ENCODE assay signal across 20 cellular contexts in genomic region chr4:185870437-185870836, GRCh38.
"Had no signal": no experiment of that assay in that cellular context is flagged by ENCODE, and none has a peak within 500 bp of the region (broad histone marks: within the 10 kb centered on the region; RNA-seq: fewer than 3 reads in every experiment).

No MANE protein-coding gene starts in this region.

- H3K27ac ChIP-seq: dorsolateral prefrontal cortex, spleen, testis, transverse colon had no signal

- H3K4me3 Mint-ChIP-seq: central memory CD8-positive, alpha-beta T cell; immature natural killer cell; natural killer cell; neural crest cell; stimulated activated naive B cell treated with anti-CD40 and anti-IgM and Interleukin-4, amounts not matched to agents 10 μg/mL and 1 μg/mL and 100 μg/mL, for 72 hours; stimulated activated naive CD8-positive, alpha-beta T cell treated with anti-CD3 and anti-CD28 coated beads, Interleukin-15, amount 100 ng/mL, for 72 hours had no signal

- H3K27me3 Mint-ChIP-seq: stimulated activated naive B cell treated with anti-CD40 and anti-IgM and Interleukin-4, amounts not matched to agents 10 μg/mL and 1 μg/mL and 100 μg/mL, for 72 hours; stimulated activated naive CD8-positive, alpha-beta T cell treated with anti-CD3 and anti-CD28 coated beads, Interleukin-15, amount 100 ng/mL, for 72 hours had no signal

- H3K9me3 ChIP-seq: pancreas, spleen, testis, transverse colon had no signal

- H3K36me3 Mint-ChIP-seq: immature natural killer cell; natural killer cell; stimulated activated naive B cell treated with anti-CD40 and anti-IgM and Interleukin-4, amounts not matched to agents 10 μg/mL and 1 μg/mL and 100 μg/mL, for 72 hours had no signal

- H3K27ac Mint-ChIP-seq: immature natural killer cell; natural killer cell; progenitor cell of endocrine pancreas; stimulated activated naive B cell treated with anti-CD40 and anti-IgM and Interleukin-4, amounts not matched to agents 10 μg/mL and 1 μg/mL and 100 μg/mL, for 72 hours; stimulated activated naive CD8-positive, alpha-beta T cell treated with anti-CD3 and anti-CD28 coated beads, Interleukin-15, amount 100 ng/mL, for 72 hours had no signal

- H3K36me3 ChIP-seq: pancreas, spleen, transverse colon had no signal

- ATAC-seq: pancreas; sciatic nerve; stimulated activated naive B cell treated with anti-CD40 and anti-IgM and Interleukin-4, amounts not matched to agents 10 μg/mL and 1 μg/mL and 100 μg/mL, for 72 hours; stimulated activated naive CD8-positive, alpha-beta T cell treated with anti-CD3 and anti-CD28 coated beads, Interleukin-15, amount 100 ng/mL, for 72 hours had no signal

- H3K4me1 ChIP-seq: testis had no signal

- H3K27me3 ChIP-seq: pancreas, spleen, testis, transverse colon had no signal

- H3K4me3 ChIP-seq: pancreas, spleen, testis, transverse colon had no signal

- H3K4me1 Mint-ChIP-seq: central memory CD8-positive, alpha-beta T cell; immature natural killer cell; natural killer cell; stimulated activated naive CD8-positive, alpha-beta T cell treated with anti-CD3 and anti-CD28 coated beads, Interleukin-15, amount 100 ng/mL, for 72 hours had no signal

- DNase-seq: cortex of kidney; dorsolateral prefrontal cortex; effector CD8-positive, alpha-beta T cell; foreskin melanocyte; immature natural killer cell; mammary epithelial cell; natural killer cell; occipital lobe; pancreas; spleen; stimulated activated CD4-positive, alpha-beta T cell treated with anti-CD3 and anti-CD28 coated beads, Interleukin-2, amount 100 ng/mL, for 24 hours; stimulated activated CD4-positive, alpha-beta T cell treated with anti-CD3 and anti-CD28 coated beads, Interleukin-4, amount 100 ng/mL, for 4 hours; stimulated activated naive B cell treated with anti-CD40 and anti-IgM and Interleukin-4, amounts not matched to agents 10 μg/mL and 1 μg/mL and 100 μg/mL, for 72 hours; stimulated activated naive CD8-positive, alpha-beta T cell treated with anti-CD3 and anti-CD28 coated beads, Interleukin-15, amount 100 ng/mL, for 72 hours; testis; transverse colon had no signal

- H3K9me3 Mint-ChIP-seq: central memory CD8-positive, alpha-beta T cell; immature natural killer cell; natural killer cell; neural crest cell; stimulated activated naive B cell treated with anti-CD40 and anti-IgM and Interleukin-4, amounts not matched to agents 10 μg/mL and 1 μg/mL and 100 μg/mL, for 72 hours; stimulated activated naive CD8-positive, alpha-beta T cell treated with anti-CD3 and anti-CD28 coated beads, Interleukin-15, amount 100 ng/mL, for 72 hours had no signal
